26 cellular contexts compared by ENCODE assay signal in the genomic region with DNA sequence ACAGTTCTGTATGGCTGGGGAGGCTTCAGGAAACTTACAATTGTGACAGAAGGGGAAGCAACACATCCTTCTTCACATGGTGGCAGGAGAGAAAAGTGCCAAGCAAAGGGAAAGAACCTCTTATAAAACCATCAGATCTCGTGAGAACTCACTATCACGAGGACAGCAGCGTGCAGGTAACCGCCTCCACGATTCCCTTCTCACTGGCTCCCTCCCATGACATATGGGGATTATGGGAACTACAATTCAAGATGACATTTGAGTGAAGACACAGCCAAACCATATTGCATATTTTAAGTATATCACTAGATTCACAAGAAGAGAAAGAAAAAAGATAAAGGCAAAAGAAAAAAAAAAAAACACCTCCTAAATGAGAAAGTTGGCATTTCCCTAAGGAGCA.
A peak's percentile ranks its signal among the peaks of the same experiment; 100 is the strongest.
DNase-seq lines count a peak whose midpoint lies in the region; ATAC-seq and TF ChIP-seq lines count a peak whose summit lies in the region.
"Had no signal": no experiment of that assay in that cellular context is flagged by ENCODE, and none has a peak within 500 bp of the region (broad histone marks: within the 10 kb centered on the region; RNA-seq: fewer than 3 reads in every experiment).

No MANE protein-coding gene starts in this region.

- H3K27me3 ChIP-seq in SK-N-SH (ENCODE audit: insufficient read depth): no peaks in the 10 kb centered on the region
- H3K27me3 ChIP-seq: ovary had no signal

- H3K4me1 Mint-ChIP-seq in endothelial cell (ENCODE audit: unreplicated experiment): peaks cover 7% of the 10 kb centered on the region
- H3K4me1 Mint-ChIP-seq: activated naive CD8-positive, alpha-beta T cell treated with anti-CD3 and anti-CD28 coated beads, Interleukin-2, amount 10 ng/mL, durations not matched to agents 7 days and 5 days; CD8-positive, alpha-beta memory T cell; stimulated activated naive CD8-positive, alpha-beta T cell treated with anti-CD3 and anti-CD28 coated beads, Interleukin-15, amount 100 ng/mL, for 72 hours had no signal

- peaks cover 0 to 4% of the 10 kb centered on the region in 2 experiments; a peak in 2 of 4 replicates for H3K4me1 ChIP-seq in SK-N-SH (ENCODE audit: control insufficient read depth in 1 of 2, insufficient read depth in 2 of 2, low read depth in 1 of 2, low read length in 1 of 2)
- H3K4me1 ChIP-seq: A549 had no signal

- intact Hi-C loops in cardiac septum (cut with DNase I): no loop called here

- H3K27ac Mint-ChIP-seq in endothelial cell (ENCODE audit: unreplicated experiment): no peak overlapping the region
- H3K27ac Mint-ChIP-seq: activated naive CD8-positive, alpha-beta T cell treated with anti-CD3 and anti-CD28 coated beads, Interleukin-2, amount 10 ng/mL, durations not matched to agents 7 days and 5 days; CD8-positive, alpha-beta memory T cell; natural killer cell treated with Interleukin-12 subunit alpha and Interleukin-12 subunit beta and Interleukin-15 and Interleukin-18, amount 100 ng/mL, for 72 hours; stimulated activated naive CD8-positive, alpha-beta T cell treated with anti-CD3 and anti-CD28 coated beads, Interleukin-15, amount 100 ng/mL, for 72 hours had no signal

- H3K9me3 Mint-ChIP-seq in endothelial cell (ENCODE audit: unreplicated experiment): no peaks in the 10 kb centered on the region
- H3K9me3 Mint-ChIP-seq: activated naive CD8-positive, alpha-beta T cell treated with anti-CD3 and anti-CD28 coated beads, Interleukin-2, amount 10 ng/mL, durations not matched to agents 7 days and 5 days; stimulated activated naive CD8-positive, alpha-beta T cell treated with anti-CD3 and anti-CD28 coated beads, Interleukin-15, amount 100 ng/mL, for 72 hours had no signal

- no peaks in the 10 kb centered on the region for H3K27me3 Mint-ChIP-seq in endothelial cell (ENCODE audit: unreplicated experiment)
- H3K27me3 Mint-ChIP-seq: activated naive CD8-positive, alpha-beta T cell treated with anti-CD3 and anti-CD28 coated beads, Interleukin-2, amount 10 ng/mL, durations not matched to agents 7 days and 5 days; CD8-positive, alpha-beta memory T cell; natural killer cell treated with Interleukin-12 subunit alpha and Interleukin-12 subunit beta and Interleukin-15 and Interleukin-18, amount 100 ng/mL, for 72 hours; stimulated activated naive CD8-positive, alpha-beta T cell treated with anti-CD3 and anti-CD28 coated beads, Interleukin-15, amount 100 ng/mL, for 72 hours had no signal

- H3K4me2 ChIP-seq in SK-N-SH: no peak overlapping the region
- H3K4me2 ChIP-seq: A549 had no signal

- no peak overlapping the region for H2AFZ ChIP-seq in SK-N-SH (ENCODE audit: low read depth)
- H2AFZ ChIP-seq: GM23248 had no signal

- no peak overlapping the region for H3K4me3 Mint-ChIP-seq in endothelial cell (ENCODE audit: unreplicated experiment)
- H3K4me3 Mint-ChIP-seq: activated naive CD8-positive, alpha-beta T cell treated with anti-CD3 and anti-CD28 coated beads, Interleukin-2, amount 10 ng/mL, durations not matched to agents 7 days and 5 days; CD8-positive, alpha-beta memory T cell; natural killer cell treated with Interleukin-12 subunit alpha and Interleukin-12 subunit beta and Interleukin-15 and Interleukin-18, amount 100 ng/mL, for 72 hours; stimulated activated naive CD8-positive, alpha-beta T cell treated with anti-CD3 and anti-CD28 coated beads, Interleukin-15, amount 100 ng/mL, for 72 hours had no signal

- H3K4me3 ChIP-seq in SK-N-SH (ENCODE audit: low read depth in 2 of 2, low read length in 1 of 2) (no peak overlapping the region), NB4 (ENCODE audit: low read depth, low read length) (no peak overlapping the region)
- H3K4me3 ChIP-seq: A549, GM23248, lung, mucosa of descending colon, ovary had no signal

- 92% methylated on average over 5 of the region's 5 CpGs for WGBS in SK-N-SH (ENCODE audit: low lambda C conversion rate)

- TF ChIP-seq EP300 in SK-N-SH (IDR thresholded peaks at IDR 0.05; ENCODE audit: borderline replicate concordance in 1 of 2, low read depth in 1 of 2, low read length in 1 of 2): no peak

- H3K9me3 ChIP-seq in SK-N-SH: no peaks in the 10 kb centered on the region
- H3K9me3 ChIP-seq: A549, mucosa of descending colon, ovary had no signal

- H3K36me3 Mint-ChIP-seq in endothelial cell (ENCODE audit: low read depth, unreplicated experiment): no peaks in the 10 kb centered on the region
- H3K36me3 Mint-ChIP-seq: activated naive CD8-positive, alpha-beta T cell treated with anti-CD3 and anti-CD28 coated beads, Interleukin-2, amount 10 ng/mL, durations not matched to agents 7 days and 5 days; CD8-positive, alpha-beta memory T cell; natural killer cell treated with Interleukin-12 subunit alpha and Interleukin-12 subunit beta and Interleukin-15 and Interleukin-18, amount 100 ng/mL, for 72 hours had no signal

- H3K9me2 ChIP-seq in SK-N-SH: no peaks in the 10 kb centered on the region

- CTCF ChIA-PET in SK-N-SH (lab: Yijun Ruan, JAX): no interaction called here

- no peaks in the 10 kb centered on the region for H4K20me1 ChIP-seq in SK-N-SH (ENCODE audit: insufficient read depth)

- H3K79me2 ChIP-seq in SK-N-SH (ENCODE audit: insufficient read depth): no peaks in the 10 kb centered on the region

- H3K27ac ChIP-seq in SK-N-SH (ENCODE audit: low read depth in 2 of 2, low read length in 1 of 2): no peak overlapping the region
- H3K27ac ChIP-seq: A549, epithelial cell of prostate, GM23248, ovary had no signal

- no peaks in the 10 kb centered on the region for H3K36me3 ChIP-seq in SK-N-SH (replicated peaks in 1 of 2; ENCODE audit: control insufficient read depth in 1 of 2, insufficient read depth in 2 of 2, low read length in 1 of 2)
- H3K36me3 ChIP-seq: ovary had no signal

- H3K9ac ChIP-seq in SK-N-SH: no peak overlapping the region
- H3K9ac ChIP-seq: GM23248 had no signal

- no peaks in the 10 kb centered on the region for H3F3A ChIP-seq in SK-N-SH (replicated peaks; ENCODE audit: insufficient read depth)

- TF ChIP-seq POLR2A in NB4 (IDR thresholded peaks at IDR 0.05; ENCODE audit: extremely low read depth, insufficient read length): no peak

- TF ChIP-seq CTCF in SK-N-SH (IDR thresholded peaks at IDR 0.05) (peak; percentile 16; the same call in 1 of the 2 replicates), NB4 (IDR thresholded peaks at IDR 0.05; ENCODE audit: low read depth, low read length) (no peak), endothelial cell (IDR thresholded peaks at IDR 0.05; ENCODE audit: unreplicated experiment) (peak; percentile 31)

- POLR2A ChIA-PET in SK-N-SH (lab: Yijun Ruan, JAX): no interaction called here

- ATAC-seq in SK-N-SH treated with all-trans-retinoic acid at 6 μM for 48 hours: no peak
- ATAC-seq in GM21423 (IDR thresholded peaks at IDR 0.05; ENCODE audit: unreplicated experiment): no peak
- ATAC-seq in HG03521 (IDR thresholded peaks at IDR 0.05; ENCODE audit: unreplicated experiment): no peak
- ATAC-seq: A549; mucosa of descending colon; natural killer cell treated with Interleukin-12 subunit alpha and Interleukin-12 subunit beta and Interleukin-15 and Interleukin-18, amount 100 ng/mL, for 72 hours; stimulated activated naive CD8-positive, alpha-beta T cell treated with anti-CD3 and anti-CD28 coated beads, Interleukin-15, amount 100 ng/mL, for 72 hours had no signal

- TF ChIP-seq RAD21 in SK-N-SH (IDR thresholded peaks at IDR 0.05; ENCODE audit: low read length): no peak

- no peak for DNase-seq in SK-N-SH
- DNase-seq in NB4 (ENCODE audit: low read depth): peak; percentile 4
- no peak for DNase-seq in endothelial cell (ENCODE audit: low spot score)
- DNase-seq in cardiac septum (ENCODE audit: low spot score): no peak
- DNase-seq in activated CD4-positive, alpha-beta T cell treated with anti-CD3 and anti-CD28 coated beads for 1 hour: no peak
- DNase-seq: activated CD4-positive, alpha-beta T cell treated with anti-CD3 and anti-CD28 coated beads for 48 hours; activated effector memory CD4-positive, alpha-beta T cell treated with anti-CD3 and anti-CD28 coated beads, Interleukin-2, amount 50 U/mL, for 16 hours; activated naive CD8-positive, alpha-beta T cell treated with anti-CD3 and anti-CD28 coated beads, Interleukin-2, amount 10 ng/mL, durations not matched to agents 7 days and 5 days; activated T-cell treated with anti-CD3 and anti-CD28 coated beads, Interleukin-2, amount 50 U/mL, for 1 hour; CD8-positive, alpha-beta memory T cell; GF-D8; GM23248; mucosa of descending colon; NCI-H1417 treated with DMSO at 0.1 percent for 48 hours; NCI-H2081 treated with DMSO at 0.1 percent for 48 hours; NCI-H774; ovary; small intestine; stimulated activated naive CD8-positive, alpha-beta T cell treated with anti-CD3 and anti-CD28 coated beads, Interleukin-15, amount 100 ng/mL, for 72 hours had no signal

TF ChIP-seq in SK-N-SH, 30 proteins besides CTCF, POLR2A, EP300 and RAD21 (continues in another document):
- TF ChIP-seq JUND (IDR thresholded peaks at IDR 0.05): no peak
- no peak for TF ChIP-seq MXI1 (IDR thresholded peaks at IDR 0.05; ENCODE audit: low read depth, low read length)
- TF ChIP-seq YY1 (IDR thresholded peaks at IDR 0.05; ENCODE audit: low read depth): no peak
- no peak for TF ChIP-seq MEF2A (IDR thresholded peaks at IDR 0.05; ENCODE audit: borderline replicate concordance, low read depth)
- TF ChIP-seq FOXM1 (IDR thresholded peaks at IDR 0.05; ENCODE audit: low read depth): no peak

TF ChIP-seq in SK-N-SH treated with all-trans-retinoic acid at 6 μM for 48 hours, 23 proteins besides CTCF, POLR2A, EP300 and RAD21 (continues in another document):
- TF ChIP-seq, protein P1, sequence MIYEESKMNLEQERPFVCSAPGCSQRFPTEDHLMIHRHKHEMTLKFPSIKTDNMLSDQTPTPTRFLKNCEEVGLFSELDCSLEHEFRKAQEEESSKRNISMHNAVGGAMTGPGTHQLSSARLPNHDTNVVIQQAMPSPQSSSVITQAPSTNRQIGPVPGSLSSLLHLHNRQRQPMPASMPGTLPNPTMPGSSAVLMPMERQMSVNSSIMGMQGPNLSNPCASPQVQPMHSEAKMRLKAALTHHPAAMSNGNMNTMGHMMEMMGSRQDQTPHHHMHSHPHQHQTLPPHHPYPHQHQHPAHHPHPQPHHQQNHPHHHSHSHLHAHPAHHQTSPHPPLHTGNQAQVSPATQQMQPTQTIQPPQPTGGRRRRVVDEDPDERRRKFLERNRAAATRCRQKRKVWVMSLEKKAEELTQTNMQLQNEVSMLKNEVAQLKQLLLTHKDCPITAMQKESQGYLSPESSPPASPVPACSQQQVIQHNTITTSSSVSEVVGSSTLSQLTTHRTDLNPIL (CRISPR knock-in tag; IDR thresholded peaks at IDR 0.05; ENCODE audit: low read depth): no peak
- no peak for TF ChIP-seq ESRRG (CRISPR knock-in tag; IDR thresholded peaks at IDR 0.05)
